ENCODE assay signal across 11 cellular contexts in the genomic region with DNA sequence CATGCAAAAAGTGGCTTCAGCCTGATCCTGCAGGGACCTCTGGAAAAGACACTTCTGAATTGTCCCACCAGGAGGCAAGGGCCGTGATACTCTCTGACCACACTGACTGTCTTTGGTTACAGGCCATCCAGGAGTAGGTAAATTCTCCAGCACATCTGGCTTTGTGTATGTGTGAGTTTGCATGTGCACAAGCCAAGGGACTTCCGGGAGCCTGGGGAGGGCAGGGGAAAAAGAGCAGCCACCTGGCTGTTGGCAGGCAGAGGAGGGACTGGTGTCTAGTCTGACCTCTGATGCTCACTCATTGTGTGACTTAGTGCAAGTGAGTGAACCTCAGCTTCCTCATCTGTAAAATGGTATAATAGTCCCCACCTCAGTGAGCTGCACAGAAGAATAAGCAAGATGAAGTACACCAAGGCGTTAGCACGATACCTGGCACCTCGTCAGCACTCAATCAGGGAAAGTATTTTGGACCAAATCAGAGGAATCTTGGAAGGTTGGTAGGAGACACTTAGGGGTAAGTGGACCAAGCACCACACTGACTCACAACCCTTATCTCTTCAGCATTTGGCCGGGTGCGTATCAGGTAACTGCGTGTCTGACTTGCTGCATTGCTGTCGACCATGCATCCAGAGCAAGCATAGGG. TPM values are rescaled to one million over a fixed set of nuclear protein-coding genes. Genes with fewer than 3 reads are reported as not detected.
A peak's percentile ranks its signal among the peaks of the same experiment; 100 is the strongest.
DNase-seq lines count a peak whose midpoint lies in the region; ATAC-seq and TF ChIP-seq lines count a peak whose summit lies in the region.
"Had no signal": no experiment of that assay in that cellular context is flagged by ENCODE, and none has a peak within 500 bp of the region (broad histone marks: within the 10 kb centered on the region; RNA-seq: fewer than 3 reads in every experiment).

No MANE protein-coding gene starts in this region.

- H3K36me3 ChIP-seq in GM06990 (ENCODE audit: control insufficient read depth, insufficient read depth, low read length), result no peaks in the 10 kb centered on the region

- POLR2A ChIA-PET in T-cell (lab: Charles Lee), result no interaction called here

- H3K27ac Mint-ChIP-seq in T-cell, result peak overlapping the region in 1 of 2 donors; percentile 34
- H3K27ac Mint-ChIP-seq: activated naive CD8-positive, alpha-beta T cell had no signal

- ATAC-seq in GM19328 (IDR thresholded peaks at IDR 0.05; ENCODE audit: unreplicated experiment), result peak; percentile 71
- ATAC-seq in HG02973 (IDR thresholded peaks at IDR 0.05; ENCODE audit: unreplicated experiment), result peak; percentile 45
- no peak for ATAC-seq in T-cell (replicated peaks in 1 of 4)

- no peaks in the 10 kb centered on the region for H3K9me3 Mint-ChIP-seq in T-cell

- H3K4me3 Mint-ChIP-seq in T-cell, result no peak overlapping the region
- H3K4me3 Mint-ChIP-seq: activated naive CD8-positive, alpha-beta T cell had no signal

- H3K4me3 ChIP-seq in GM06990 (replicated peaks; ENCODE audit: low read depth, low read length), result no peak overlapping the region

- peaks cover 28% of the 10 kb centered on the region for H3K36me3 Mint-ChIP-seq in T-cell

- no peaks in the 10 kb centered on the region for H3K27me3 Mint-ChIP-seq in T-cell
- H3K27me3 Mint-ChIP-seq: activated naive CD8-positive, alpha-beta T cell had no signal

- CTCF ChIA-PET in T-cell (lab: Charles Lee), result interaction anchor here in 1 of 2 donors (0.7 kb wide), 1 partner anchor 167 kb away, joined by 3 read pairs; no protein-coding TSS in a partner anchor

- no peak for TF ChIP-seq CTCF in GM06990 (IDR thresholded peaks at IDR 0.05; ENCODE audit: insufficient read depth, low read length, poor library complexity, severe bottlenecking)

- peaks cover 80 to 85% (median 83%) of the 10 kb centered on the region in 3 donors for H3K4me1 Mint-ChIP-seq in T-cell

- no peaks in the 10 kb centered on the region for H3K27me3 ChIP-seq in GM06990 (replicated peaks; ENCODE audit: control insufficient read depth, insufficient read depth, low read length)

- peak; percentile 82 for DNase-seq in GM06990 (ENCODE audit: extremely low read depth, insufficient read length)
- peak; percentile 92 for DNase-seq in RPMI8226
- DNase-seq in OCI-M2 (lab: John Stamatoyannopoulos, UW; ENCODE audit: unreplicated experiment), result no peak
- no peak for DNase-seq in NCI-H2171 (lab: John Stamatoyannopoulos, UW)
- DNase-seq in central memory CD4-positive, alpha-beta T cell, result no peak
- DNase-seq in T-cell, result no peak
- DNase-seq: NCI-H187 had no signal

RNA-seq across cellular contexts. Expression of a gene that starts 19.1 kb away (rescaled TPM):
- 10 to 100 TPM; 34.8 to 54.7 (median 52.5) TPM for total RNA-seq in T-cell
- total RNA-seq: epithelial cell of proximal tubule had no signal

Comparison
In these comparisons a context has a peak if more than half of its experiments do, and no peak if none do; other contexts are left out.
1. DNase-seq: peak in GM06990 (single experiment) and RPMI8226 (single experiment); none in OCI-M2 (single experiment), NCI-H2171 (single experiment), central memory CD4-positive, alpha-beta T cell (single experiment) and T-cell (0 of 34).
2. ATAC-seq: peak in GM19328 (single experiment) and HG02973 (single experiment); none in T-cell (0 of 4).